9 cellular contexts compared by ENCODE assay signal in genomic region chr4:4762909-4763814, GRCh38.
DNase-seq lines count a peak whose midpoint lies in the region; ATAC-seq and TF ChIP-seq lines count a peak whose summit lies in the region.
"Had no signal": no experiment of that assay in that cellular context is flagged by ENCODE, and none has a peak within 500 bp of the region (broad histone marks: within the 10 kb centered on the region; RNA-seq: fewer than 3 reads in every experiment).

No MANE protein-coding gene starts in this region.

- H3K36me3 Mint-ChIP-seq in activated CD4-positive, alpha-beta memory T cell treated with anti-CD3 and anti-CD28 coated beads for 36 hours = no peaks in the 10 kb centered on the region

- H3K14ac ChIP-seq in mesenchymal stem cell (ENCODE audit: low read length in 2 of 2) = no peak overlapping the region

- H3K36me3 ChIP-seq in mesenchymal stem cell (ENCODE audit: control insufficient read depth in 1 of 2, insufficient read depth in 2 of 2, low read depth in 1 of 2, low read length in 2 of 2) (no peaks in the 10 kb centered on the region), sigmoid colon (no peaks in the 10 kb centered on the region)
- H3K36me3 ChIP-seq: pancreas had no signal

- no peak for TF ChIP-seq EP300 in sigmoid colon (IDR thresholded peaks at IDR 0.05)

- H3K27ac ChIP-seq in mesenchymal stem cell (ENCODE audit: low read length, poor library complexity, severe bottlenecking) (no peak overlapping the region), sigmoid colon (no peak overlapping the region)
- H3K27ac ChIP-seq: pancreas had no signal

- peak overlapping the region; percentile 51 for H3K4me3 Mint-ChIP-seq in activated CD4-positive, alpha-beta memory T cell treated with anti-CD3 and anti-CD28 coated beads for 36 hours

- peak; percentile 92 for ATAC-seq in GM19452 (IDR thresholded peaks at IDR 0.05; ENCODE audit: unreplicated experiment)
- ATAC-seq in HG03342 (IDR thresholded peaks at IDR 0.05; ENCODE audit: unreplicated experiment) = peak; percentile 88

- peak; percentile 87 for DNase-seq in EH (ENCODE audit: low read depth)
- peak; percentile 79 for DNase-seq in activated CD4-positive, alpha-beta memory T cell treated with anti-CD3 and anti-CD28 coated beads for 36 hours
- DNase-seq in mesenchymal stem cell = peak; percentile 76
- DNase-seq in sigmoid colon = no peak
- DNase-seq in anterior cingulate cortex (lab: John Stamatoyannopoulos, UW) = no peak
- DNase-seq in NCI-H2081 (lab: John Stamatoyannopoulos, UW) = no peak
- DNase-seq: pancreas had no signal

- H2AFZ ChIP-seq in mesenchymal stem cell (ENCODE audit: low read depth, low read length) = no peak overlapping the region

- no peak for TF ChIP-seq POLR2A in sigmoid colon (IDR thresholded peaks at IDR 0.05)

- no peak for TF ChIP-seq CTCF in sigmoid colon (IDR thresholded peaks at IDR 0.05)

- 5% methylated on average over 27 of the region's 27 CpGs for WGBS in mesenchymal stem cell
- 29 to 73% methylated on average over 27 of the region's 27 CpGs for WGBS in sigmoid colon, 2 donors

- intact Hi-C loops in activated CD4-positive, alpha-beta memory T cell treated with anti-CD3 and anti-CD28 coated beads for 36 hours (cut with micrococcal nuclease) = loop anchor here (1.0 to 5.0 kb wide), 3 partner anchors 90 to 271 kb away; partner anchors contain the start of gene STX18
- intact Hi-C loops in sigmoid colon (cut with DNase I) = no loop called here

- no peaks in the 10 kb centered on the region for H3K9me3 Mint-ChIP-seq in activated CD4-positive, alpha-beta memory T cell treated with anti-CD3 and anti-CD28 coated beads for 36 hours

- H3K27me3 Mint-ChIP-seq in activated CD4-positive, alpha-beta memory T cell treated with anti-CD3 and anti-CD28 coated beads for 36 hours = peaks cover 7% of the 10 kb centered on the region

- peaks cover 25% of the 10 kb centered on the region for H3K4me1 Mint-ChIP-seq in activated CD4-positive, alpha-beta memory T cell treated with anti-CD3 and anti-CD28 coated beads for 36 hours (ENCODE audit: low read depth)

- CTCF ChIA-PET in activated CD4-positive, alpha-beta memory T cell treated with anti-CD3 and anti-CD28 coated beads for 36 hours (lab: Charles Lee) = no interaction called here

- peak overlapping the region; percentile 23 to 79 for H3K18ac ChIP-seq in mesenchymal stem cell (ENCODE audit: low read depth in 1 of 2, low read length in 2 of 2)

- H3K4me1 ChIP-seq in mesenchymal stem cell (ENCODE audit: control insufficient read depth, insufficient read depth, low read depth, low read length) (peaks cover 19% of the 10 kb centered on the region), sigmoid colon (no peaks in the 10 kb centered on the region)
- H3K4me1 ChIP-seq: pancreas had no signal

- peak overlapping the region in 1 of 2 experiments; percentile 70 for H3K23ac ChIP-seq in mesenchymal stem cell (ENCODE audit: low read length in 2 of 2)

- H3K79me1 ChIP-seq in mesenchymal stem cell (replicated peaks; ENCODE audit: low read length, poor library complexity, severe bottlenecking) = no peaks in the 10 kb centered on the region

- no peak overlapping the region for H2AK5ac ChIP-seq in mesenchymal stem cell (ENCODE audit: low read length, severe bottlenecking)

- H2BK5ac ChIP-seq in mesenchymal stem cell (ENCODE audit: low read depth, low read length, poor library complexity, severe bottlenecking) = no peak overlapping the region

- H4K8ac ChIP-seq in mesenchymal stem cell (ENCODE audit: low read length) = peak overlapping the region; percentile 45

- POLR2A ChIA-PET in activated CD4-positive, alpha-beta memory T cell treated with anti-CD3 and anti-CD28 coated beads for 36 hours (lab: Charles Lee) = no interaction called here

- H3K4ac ChIP-seq in mesenchymal stem cell (ENCODE audit: low read depth in 1 of 2, low read length in 2 of 2) = peak overlapping the region; percentile 13 to 26

- peak overlapping the region; percentile 56 for H3K4me2 ChIP-seq in mesenchymal stem cell (ENCODE audit: low read length, poor library complexity, severe bottlenecking)

- H3K27ac Mint-ChIP-seq in activated CD4-positive, alpha-beta memory T cell treated with anti-CD3 and anti-CD28 coated beads for 36 hours = peak overlapping the region; percentile 61

- no peak overlapping the region for H2BK15ac ChIP-seq in mesenchymal stem cell (ENCODE audit: low read depth, poor library complexity, severe bottlenecking)

- peak overlapping the region; percentile 41 for H3K9ac ChIP-seq in mesenchymal stem cell (ENCODE audit: low read length)

- peak overlapping the region; percentile 28 to 70 for H2BK12ac ChIP-seq in mesenchymal stem cell (ENCODE audit: low read length in 2 of 2)

- H3K9me3 ChIP-seq in mesenchymal stem cell (ENCODE audit: control insufficient read depth, low read length) (no peaks in the 10 kb centered on the region), sigmoid colon (no peaks in the 10 kb centered on the region)
- H3K9me3 ChIP-seq: pancreas had no signal

- H3K4me3 ChIP-seq in mesenchymal stem cell (ENCODE audit: insufficient read depth in 1 of 2, low read depth in 1 of 2, low read length in 2 of 2) = peak overlapping the region in 1 of 2 experiments; percentile 24
- no peak overlapping the region for H3K4me3 ChIP-seq in sigmoid colon
- H3K4me3 ChIP-seq: pancreas had no signal

- H4K91ac ChIP-seq in mesenchymal stem cell (ENCODE audit: low read length) = peak overlapping the region; percentile 87

- H3K27me3 ChIP-seq in mesenchymal stem cell (ENCODE audit: control insufficient read depth in 1 of 2, insufficient read depth in 1 of 2, low read length in 2 of 2) (no peaks in the 10 kb centered on the region), sigmoid colon (no peaks in the 10 kb centered on the region)
- H3K27me3 ChIP-seq: pancreas had no signal

- H2BK120ac ChIP-seq in mesenchymal stem cell (ENCODE audit: low read depth, low read length) = no peak overlapping the region

Comparison
In these comparisons a context has a peak if more than half of its experiments do, and no peak if none do; other contexts are left out.
1. DNase-seq: peak in EH (single experiment), activated CD4-positive, alpha-beta memory T cell treated with anti-CD3 and anti-CD28 coated beads for 36 hours (single experiment) and mesenchymal stem cell (single experiment); none in sigmoid colon (single experiment), anterior cingulate cortex (0 of 58) and NCI-H2081 (0 of 2).